Comparison of ENCODE assay signal across 8 cellular contexts in the genomic region with DNA sequence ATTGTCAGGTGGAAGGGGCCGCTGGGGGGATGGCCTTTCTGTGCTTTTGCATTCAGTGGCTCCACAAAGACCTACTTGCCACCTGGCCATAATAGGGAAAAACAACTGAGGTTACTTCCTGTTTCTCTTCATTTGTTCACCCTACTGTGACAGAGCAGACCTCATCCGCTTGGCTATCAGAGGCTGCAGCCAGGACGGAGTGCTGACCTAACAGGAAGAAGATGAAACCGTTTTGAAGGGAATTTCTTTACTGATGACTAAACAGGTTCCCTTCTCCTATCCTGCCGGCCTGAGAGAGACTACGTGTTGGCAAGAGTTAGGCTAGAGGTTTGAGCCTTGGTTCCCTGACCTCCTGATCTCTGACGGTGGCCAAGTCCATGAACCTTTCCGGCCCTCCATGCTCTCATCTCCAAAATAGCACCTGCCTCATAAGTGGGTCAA. TPM values are rescaled to one million over a fixed set of nuclear protein-coding genes. Genes with fewer than 3 reads are reported as not detected.
A peak's percentile ranks its signal among the peaks of the same experiment; 100 is the strongest.
DNase-seq lines count a peak whose midpoint lies in the region; ATAC-seq, FAIRE-seq and TF ChIP-seq lines count a peak whose summit lies in the region.

No MANE protein-coding gene starts in this region.

- no peak overlapping the region for H3K27ac Mint-ChIP-seq in osteocyte (ENCODE audit: unreplicated experiment)

- peak; percentile 92 for ATAC-seq in HG02938 (IDR thresholded peaks at IDR 0.05; ENCODE audit: unreplicated experiment)

- H3K9me3 Mint-ChIP-seq in osteocyte (ENCODE audit: unreplicated experiment), result no peaks in the 10 kb centered on the region

- H3K4me1 Mint-ChIP-seq in osteocyte (ENCODE audit: unreplicated experiment), result no peaks in the 10 kb centered on the region

- no peak overlapping the region for H3K4me3 Mint-ChIP-seq in osteocyte (ENCODE audit: unreplicated experiment)

- no peaks in the 10 kb centered on the region for H3K36me3 Mint-ChIP-seq in osteocyte (ENCODE audit: unreplicated experiment)

- H3K27me3 Mint-ChIP-seq in osteocyte (ENCODE audit: unreplicated experiment), result peaks cover 62% of the 10 kb centered on the region

- DNase-seq in DMS153 (lab: John Stamatoyannopoulos, UW) (peak; percentile 49), DMS153 treated with DMSO at 0.1 percent for 48 hours (lab: John Stamatoyannopoulos, UW; ENCODE audit: unreplicated experiment) (no peak), RCC 7860 (ENCODE audit: low spot score) (peak; percentile 33), osteocyte (ENCODE audit: extremely low spot score, unreplicated experiment) (peak; percentile 34), GM03348 (ENCODE audit: low spot score) (no peak)
- no peak for DNase-seq in NK-92 treated with Interleukin-12 subunit alpha and Interleukin-12 subunit beta, amount 100 ng/mL, for 24 hours (lab: John Stamatoyannopoulos, UW)
- no peak for DNase-seq in activated CD8-positive, alpha-beta memory T cell treated with anti-CD3 and anti-CD28 coated beads for 24 hours

- FAIRE-seq in RCC 7860 (lab: Jason Lieb, UNC), result no peak

- TF ChIP-seq CTCF in osteocyte (IDR thresholded peaks at IDR 0.05), result no peak

RNA-seq across cellular contexts. Expression of a gene that starts 21.3 kb away (rescaled TPM):
- total RNA-seq in osteocyte, result not detected in 2 replicates

RNA-seq across cellular contexts. Expression of a gene that starts 55.5 kb away (rescaled TPM):
- 30.8 and 34.0 TPM in 2 replicates for total RNA-seq in osteocyte

Comparison
In these comparisons a context has a peak if more than half of its experiments do, and no peak if none do; other contexts are left out.
1. DNase-seq: peak in DMS153 (single experiment), RCC 7860 (single experiment) and osteocyte (single experiment); none in DMS153 treated with DMSO at 0.1 percent for 48 hours (single experiment), NK-92 treated with Interleukin-12 subunit alpha and Interleukin-12 subunit beta, amount 100 ng/mL, for 24 hours (single experiment), GM03348 (single experiment) and activated CD8-positive, alpha-beta memory T cell treated with anti-CD3 and anti-CD28 coated beads for 24 hours (single experiment).